Comparison of ENCODE assay signal across 10 cellular contexts in the genomic region with DNA sequence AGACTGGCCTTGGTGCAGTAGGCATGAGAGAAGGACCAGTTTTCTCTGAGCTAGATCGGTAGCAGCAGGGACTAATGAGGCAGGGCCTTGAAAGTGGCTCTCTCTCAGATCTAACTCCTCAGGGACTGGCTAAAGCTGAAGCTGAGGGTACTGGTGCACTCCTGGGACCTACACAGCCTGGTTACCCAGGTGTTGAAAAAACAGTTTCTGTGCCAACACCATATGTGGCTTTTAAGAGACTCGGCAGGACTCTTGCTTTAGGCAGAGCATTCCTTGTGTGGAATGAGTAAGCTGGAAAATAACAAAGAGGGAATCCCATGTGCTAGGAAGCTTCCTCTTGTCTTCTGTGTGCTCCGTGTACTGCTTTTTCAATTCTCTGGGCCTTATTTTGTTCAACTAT.
DNase-seq lines count a peak whose midpoint lies in the region; ATAC-seq, FAIRE-seq and TF ChIP-seq lines count a peak whose summit lies in the region.
"Had no signal": no experiment of that assay in that cellular context is flagged by ENCODE, and none has a peak within 500 bp of the region (broad histone marks: within the 10 kb centered on the region; RNA-seq: fewer than 3 reads in every experiment).

No MANE protein-coding gene starts in this region.

- no peak overlapping the region for H3K4me3 ChIP-seq in right cardiac atrium (ENCODE audit: low read length)
- no peak overlapping the region for H3K4me3 ChIP-seq in kidney (ENCODE audit: low read length in 2 of 2)

- no peak overlapping the region for H3K9ac ChIP-seq in kidney (ENCODE audit: low read length in 2 of 2)

- H3K36me3 ChIP-seq in kidney (ENCODE audit: control insufficient read depth in 1 of 2, insufficient read depth in 2 of 2, low read length in 2 of 2): no peaks in the 10 kb centered on the region

- intact Hi-C loops in right cardiac atrium (cut with DNase I): no loop called here
- intact Hi-C loops in Right ventricle myocardium inferior (cut with DNase I): no loop called here
- intact Hi-C loops in kidney (cut with DNase I): no loop called here

- no peaks in the 10 kb centered on the region for H3K27me3 ChIP-seq in right cardiac atrium (ENCODE audit: control insufficient read depth, insufficient read depth)

- no peak for FAIRE-seq in kidney (lab: Jason Lieb, UNC)
- FAIRE-seq: bronchial epithelial cell had no signal

- DNase-seq in right cardiac atrium: no peak
- no peak for DNase-seq in Right ventricle myocardium inferior (ENCODE audit: missing footprints)
- DNase-seq in NCI-H345 treated with DMSO at 0.1 percent for 48 hours (lab: John Stamatoyannopoulos, UW; ENCODE audit: unreplicated experiment): peak; percentile 89
- DNase-seq in germinal center (ENCODE audit: low spot score): peak; percentile 39
- no peak for DNase-seq in activated CD8-positive, alpha-beta memory T cell treated with anti-CD3 and anti-CD28 coated beads, Interleukin-2, amount 50 U/mL, for 4 hours
- DNase-seq in kidney: no peak
- no peak for DNase-seq in hypothalamus (lab: John Stamatoyannopoulos, UW)
- DNase-seq in Ammon's horn (ENCODE audit: low spot score): no peak
- DNase-seq: activated CD4-positive, alpha-beta memory T cell treated with anti-CD3 and anti-CD28 coated beads, Interleukin-2, amount 10 ng/mL, durations not matched to agents 7 days and 5 days had no signal

- H3K9me3 ChIP-seq in right cardiac atrium (ENCODE audit: control insufficient read depth, low read length) (no peaks in the 10 kb centered on the region), kidney (ENCODE audit: control insufficient read depth in 1 of 2, low read length in 2 of 2) (peaks cover 0 to under 1% of the 10 kb centered on the region in 2 donors)

- TF ChIP-seq CTCF in kidney (IDR thresholded peaks at IDR 0.05; ENCODE audit: borderline replicate concordance, extremely low read depth, insufficient read depth): no peak

- no peak for ATAC-seq in right cardiac atrium
- ATAC-seq in Right ventricle myocardium inferior: no peak

- H3K27ac ChIP-seq in right cardiac atrium (ENCODE audit: low read length) (peak overlapping the region; percentile 13), kidney (ENCODE audit: low read depth in 2 of 2, low read length in 2 of 2) (no peak overlapping the region)

- H3K4me1 ChIP-seq in right cardiac atrium (ENCODE audit: control insufficient read depth, insufficient read depth, low read length) (no peaks in the 10 kb centered on the region), kidney (ENCODE audit: control insufficient read depth in 1 of 2, insufficient read depth in 1 of 2, low read depth in 1 of 2, low read length in 2 of 2) (no peaks in the 10 kb centered on the region)

- 72% methylated on average over 3 of the region's 3 CpGs for WGBS in right cardiac atrium

Comparison
In these comparisons a context has a peak if more than half of its experiments do, and no peak if none do; other contexts are left out.
1. DNase-seq: peak in NCI-H345 treated with DMSO at 0.1 percent for 48 hours (single experiment) and germinal center (single experiment); none in right cardiac atrium (0 of 3), Right ventricle myocardium inferior (single experiment), activated CD8-positive, alpha-beta memory T cell treated with anti-CD3 and anti-CD28 coated beads, Interleukin-2, amount 50 U/mL, for 4 hours (single experiment), kidney (single experiment), hypothalamus (0 of 51) and Ammon's horn (single experiment).